8 cellular contexts compared by ENCODE assay signal in genomic region chr20:20237093-20237959, GRCh38.
DNase-seq lines count a peak whose midpoint lies in the region; ATAC-seq and TF ChIP-seq lines count a peak whose summit lies in the region.

No MANE protein-coding gene starts in this region.

- H3K4me3 ChIP-seq in MM.1S (ENCODE audit: low read length) (no peak overlapping the region), fibroblast of the aortic adventitia (ENCODE audit: low read depth, low read length) (no peak overlapping the region), osteoblast (ENCODE audit: insufficient read depth, low read length) (no peak overlapping the region)

- peak overlapping the region; percentile 21 for H2AFZ ChIP-seq in MM.1S (ENCODE audit: low read length)
- peak overlapping the region; percentile 15 for H2AFZ ChIP-seq in osteoblast (ENCODE audit: low read length)

- intact Hi-C loops in activated CD4-positive, alpha-beta T cell treated with anti-CD3 and anti-CD28 coated beads, Interleukin-2, amount 10 ng/mL, durations not matched to agents 24 days and 14 days (cut with micrococcal nuclease): loop anchor here (2.0 kb wide), 1 partner anchor 153 kb away; no protein-coding TSS in a partner anchor

- H3K4me2 ChIP-seq in MM.1S (ENCODE audit: low read depth, low read length) (no peak overlapping the region), osteoblast (ENCODE audit: insufficient read depth, low read length) (no peak overlapping the region)

- H3K4me1 Mint-ChIP-seq in activated CD4-positive, alpha-beta T cell treated with anti-CD3 and anti-CD28 coated beads, Interleukin-2, amount 10 ng/mL, durations not matched to agents 24 days and 14 days: peaks cover 2% of the 10 kb centered on the region

- H4K20me1 ChIP-seq in MM.1S (ENCODE audit: insufficient read depth, low read length) (no peaks in the 10 kb centered on the region), osteoblast (ENCODE audit: insufficient read depth, low read length) (no peaks in the 10 kb centered on the region)

- no peak overlapping the region for H3K27ac Mint-ChIP-seq in activated CD4-positive, alpha-beta T cell treated with anti-CD3 and anti-CD28 coated beads, Interleukin-2, amount 10 ng/mL, durations not matched to agents 24 days and 14 days

- H3K4me1 ChIP-seq in MM.1S (ENCODE audit: low read length): peaks cover 18% of the 10 kb centered on the region
- no peaks in the 10 kb centered on the region for H3K4me1 ChIP-seq in osteoblast (ENCODE audit: insufficient read depth, low read length)

- no peaks in the 10 kb centered on the region for H3K36me3 ChIP-seq in MM.1S (replicated peaks; ENCODE audit: insufficient read depth, low read length)
- no peaks in the 10 kb centered on the region for H3K36me3 ChIP-seq in osteoblast (ENCODE audit: insufficient read depth, low read length)

- no peaks in the 10 kb centered on the region for H3K9me3 Mint-ChIP-seq in activated CD4-positive, alpha-beta T cell treated with anti-CD3 and anti-CD28 coated beads, Interleukin-2, amount 10 ng/mL, durations not matched to agents 24 days and 14 days

- H3K9ac ChIP-seq in MM.1S (ENCODE audit: low read length): no peak overlapping the region

- DNase-seq in Daoy (ENCODE audit: low read depth): peak; percentile 49
- DNase-seq in MM.1S: peak; percentile 69
- DNase-seq in activated CD4-positive, alpha-beta T cell treated with anti-CD3 and anti-CD28 coated beads, Interleukin-2, amount 10 ng/mL, durations not matched to agents 24 days and 14 days: peak; percentile 78
- peak; percentile 47 for DNase-seq in fibroblast of the aortic adventitia (ENCODE audit: low read depth)
- DNase-seq in osteoblast (ENCODE audit: insufficient read length, low spot score, missing footprints): peak; percentile 93
- DNase-seq in putamen (ENCODE audit: low spot score): no peak
- no peak for DNase-seq in amniotic stem cell (lab: John Stamatoyannopoulos, UW)

- no peaks in the 10 kb centered on the region for H3K9me2 ChIP-seq in MM.1S (replicated peaks; ENCODE audit: insufficient read depth, low read length)

- H3K9me3 ChIP-seq in MM.1S (replicated peaks; ENCODE audit: insufficient read depth, low read length) (no peaks in the 10 kb centered on the region), osteoblast (ENCODE audit: low read depth, low read length) (no peaks in the 10 kb centered on the region)

- ATAC-seq in GM21515 (IDR thresholded peaks at IDR 0.05; ENCODE audit: unreplicated experiment): peak; percentile 74

- peaks cover 1% of the 10 kb centered on the region for H3K27me3 Mint-ChIP-seq in activated CD4-positive, alpha-beta T cell treated with anti-CD3 and anti-CD28 coated beads, Interleukin-2, amount 10 ng/mL, durations not matched to agents 24 days and 14 days

- H3K27me3 ChIP-seq in MM.1S (replicated peaks; ENCODE audit: insufficient read depth, low read length) (no peaks in the 10 kb centered on the region), osteoblast (ENCODE audit: insufficient read depth, low read length) (no peaks in the 10 kb centered on the region)

- no peaks in the 10 kb centered on the region for H3K79me2 ChIP-seq in MM.1S (ENCODE audit: low read length)
- no peaks in the 10 kb centered on the region for H3K79me2 ChIP-seq in osteoblast (ENCODE audit: insufficient read depth, low read length)

- H3K27ac ChIP-seq in MM.1S (ENCODE audit: low read length) (no peak overlapping the region), osteoblast (ENCODE audit: low read depth, low read length) (no peak overlapping the region)

- H3K4me3 Mint-ChIP-seq in activated CD4-positive, alpha-beta T cell treated with anti-CD3 and anti-CD28 coated beads, Interleukin-2, amount 10 ng/mL, durations not matched to agents 24 days and 14 days: no peak overlapping the region

- peak; percentile 78 for TF ChIP-seq CTCF in MM.1S (IDR thresholded peaks at IDR 0.05; ENCODE audit: low read length)
- TF ChIP-seq CTCF in fibroblast of the aortic adventitia (IDR thresholded peaks at IDR 0.05; ENCODE audit: insufficient read depth, low read length): peak; percentile 83
- TF ChIP-seq CTCF in osteoblast (IDR thresholded peaks at IDR 0.05; ENCODE audit: extremely low read depth, low read depth, low read length): peak; percentile 86

- no peaks in the 10 kb centered on the region for H3K36me3 Mint-ChIP-seq in activated CD4-positive, alpha-beta T cell treated with anti-CD3 and anti-CD28 coated beads, Interleukin-2, amount 10 ng/mL, durations not matched to agents 24 days and 14 days (ENCODE audit: low read depth)

- H3F3A ChIP-seq in MM.1S (ENCODE audit: insufficient read depth, low read length): peaks cover 9% of the 10 kb centered on the region

Comparison
In these comparisons a context has a peak if more than half of its experiments do, and no peak if none do; other contexts are left out.
1. DNase-seq: peak in Daoy (single experiment), MM.1S (single experiment), activated CD4-positive, alpha-beta T cell treated with anti-CD3 and anti-CD28 coated beads, Interleukin-2, amount 10 ng/mL, durations not matched to agents 24 days and 14 days (single experiment), fibroblast of the aortic adventitia (single experiment) and osteoblast (single experiment); none in putamen (single experiment) and amniotic stem cell (single experiment).
2. Peak in every context shown above with its lines, with median percentiles within 50 percentile points of each other: CTCF ChIP-seq.